Comparison of ENCODE assay signal across 27 cellular contexts in the genomic region with DNA sequence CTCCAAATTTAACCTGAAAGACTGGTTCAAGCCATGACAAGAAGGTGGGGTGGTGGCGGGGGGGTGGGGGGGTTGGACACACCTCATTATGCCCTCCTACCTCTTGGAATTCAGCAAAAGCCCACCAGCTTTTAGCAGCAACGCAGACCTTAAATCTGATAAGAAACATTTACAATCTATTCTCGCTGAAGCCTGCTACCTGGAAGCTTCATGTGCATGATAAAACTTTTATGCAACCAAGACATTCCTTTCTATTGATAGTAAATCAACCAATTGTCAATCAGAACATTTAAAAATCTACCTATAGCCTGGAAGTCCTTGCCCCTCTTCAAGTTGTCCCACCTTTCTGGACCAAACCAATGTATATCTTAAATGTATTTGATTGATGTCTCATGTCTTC.
"Had no signal": no experiment of that assay in that cellular context is flagged by ENCODE, and none has a peak within 500 bp of the region (broad histone marks: within the 10 kb centered on the region; RNA-seq: fewer than 3 reads in every experiment).

No MANE protein-coding gene starts in this region.

- H3K27ac ChIP-seq: ascending aorta, breast epithelium, cardiac muscle cell, colonic mucosa, epithelial cell of prostate, esophagus squamous epithelium, gastroesophageal sphincter, heart right ventricle, VCaP had no signal

- H3K36me3 ChIP-seq: ascending aorta, breast epithelium, cardiac muscle cell, colonic mucosa, esophagus squamous epithelium, gastroesophageal sphincter, heart right ventricle had no signal

- H3K9me3 ChIP-seq: ascending aorta, breast epithelium, colonic mucosa, esophagus squamous epithelium, gastroesophageal sphincter had no signal

- H3K27me3 ChIP-seq: ascending aorta, breast epithelium, cardiac muscle cell, colonic mucosa, esophagus squamous epithelium, gastroesophageal sphincter had no signal

- H3K4me3 ChIP-seq: ascending aorta, breast epithelium, cardiac muscle cell, colonic mucosa, esophagus squamous epithelium, gastroesophageal sphincter, heart right ventricle had no signal

- H3K4me1 ChIP-seq: ascending aorta, breast epithelium, colonic mucosa, esophagus squamous epithelium, heart right ventricle had no signal

- DNase-seq: activated B cell treated with CpG ODN at 0.5 μM for 24 hours; activated CD4-positive, alpha-beta memory T cell treated with anti-CD3 and anti-CD28 coated beads for 36 hours; activated CD4-positive, alpha-beta T cell treated with anti-CD3 and anti-CD28 coated beads for 36 hours; activated CD4-positive, alpha-beta T cell treated with anti-CD3 and anti-CD28 coated beads, Interleukin-2, amount 10 ng/mL, durations not matched to agents 24 days and 14 days; activated CD4-positive, CD25-positive, alpha-beta regulatory T cell treated with anti-CD3 and anti-CD28 coated beads, Interleukin-2, amount 50 U/mL, for 72 hours; activated CD8-positive, alpha-beta memory T cell treated with anti-CD3 and anti-CD28 coated beads, Interleukin-2, amount 10 ng/mL, durations not matched to agents 7 days and 5 days; activated CD8-positive, alpha-beta memory T cell treated with anti-CD3 and anti-CD28 coated beads, Interleukin-2, amount 50 U/mL, for 4 hours; activated CD8-positive, alpha-beta T cell treated with anti-CD3 and anti-CD28 coated beads, Interleukin-2, amount 10 ng/mL, durations not matched to agents 7 days and 5 days; activated effector memory CD4-positive, alpha-beta T cell treated with anti-CD3 and anti-CD28 coated beads, Interleukin-2, amount 50 U/mL, for 16 hours; activated naive CD4-positive, alpha-beta T cell treated with anti-CD3 and anti-CD28 coated beads for 36 hours; activated naive CD8-positive, alpha-beta T cell treated with anti-CD3 and anti-CD28 coated beads for 36 hours; activated T-cell treated with anti-CD3 and anti-CD28 coated beads, Interleukin-2, amount 50 U/mL, for 1 hour; activated T-cell treated with anti-CD3 and anti-CD28 coated beads, Interleukin-2, amount 50 U/mL, for 48 hours; central memory CD4-positive, alpha-beta T cell; cerebellar nuclear complex; colonic mucosa; effector CD8-positive, alpha-beta T cell; esophagus squamous epithelium; foreskin melanocyte; heart right ventricle; T-helper 2 cell had no signal
